Comparison of ENCODE assay signal across 16 cellular contexts in genomic region chr1:53381790-53382401, GRCh38. TPM values are rescaled to one million over a fixed set of nuclear protein-coding genes. Genes with fewer than 3 reads are reported as not detected.
DNase-seq lines count a peak whose midpoint lies in the region; ATAC-seq, FAIRE-seq and TF ChIP-seq lines count a peak whose summit lies in the region.
"Had no signal": no experiment of that assay in that cellular context is flagged by ENCODE, and none has a peak within 500 bp of the region (broad histone marks: within the 10 kb centered on the region; RNA-seq: fewer than 3 reads in every experiment).

No MANE protein-coding gene starts in this region.

- FAIRE-seq in K562 (lab: Jason Lieb, UNC), result no peak

- POLR2A ChIA-PET in K562 (lab: Yijun Ruan, JAX), result no interaction called here

- H3K27me3 ChIP-seq in BLaER1 (no peaks in the 10 kb centered on the region), K562 (ENCODE audit: control insufficient read depth in 2 of 2, insufficient read depth in 2 of 2, low read length in 2 of 2) (peaks cover 62 to 94% of the 10 kb centered on the region in 2 experiments)

- CTCF ChIA-PET in K562 (lab: Yijun Ruan, JAX; ENCODE audit: low intra/inter-chr PET ratio), result interaction anchor here (0.9 kb wide), 1 partner anchor 104 kb away, joined by 3 read pairs; no protein-coding TSS in a partner anchor

- no peak for TF ChIP-seq POLR2A in K562 (conservative IDR thresholded peaks at IDR 0.05)

- 0% methylated on average over 6 of the region's 8 CpGs for WGBS in K562 (ENCODE audit: insufficient coverage, low coverage, missing lambda C conversion rate)

- H3K4me1 Mint-ChIP-seq in stimulated activated effector memory CD8-positive, alpha-beta T cell treated with anti-CD3 and anti-CD28 coated beads, Interleukin-12 subunit alpha, Interleukin-12 subunit beta, amount 100 ng/mL, for 72 hours, result no peaks in the 10 kb centered on the region

- intact Hi-C loops in K562 (cut with micrococcal nuclease), result no loop called here

- no peak for ATAC-seq in K562
- no peak for ATAC-seq in stimulated activated effector memory CD8-positive, alpha-beta T cell treated with anti-CD3 and anti-CD28 coated beads, Interleukin-12 subunit alpha, Interleukin-12 subunit beta, amount 100 ng/mL, for 72 hours
- ATAC-seq: heart right ventricle had no signal

- peak; percentile 28 for DNase-seq in LoVo (ENCODE audit: low spot score)
- no peak for DNase-seq in K562 (ENCODE audit: extremely low read depth in 1 of 4, low spot score in 3 of 4)
- peak; percentile 42 for DNase-seq in kidney glomerular epithelial cell (lab: John Stamatoyannopoulos, UW)
- DNase-seq in activated CD4-positive, alpha-beta T cell treated with anti-CD3 and anti-CD28 coated beads for 48 hours, result no peak
- no peak for DNase-seq in foreskin melanocyte
- no peak for DNase-seq in COLO829 (ENCODE audit: low spot score)
- DNase-seq in stimulated activated effector memory CD8-positive, alpha-beta T cell treated with anti-CD3 and anti-CD28 coated beads, Interleukin-12 subunit alpha, Interleukin-12 subunit beta, amount 100 ng/mL, for 72 hours (ENCODE audit: low spot score in 2 of 2), result no peak
- DNase-seq: activated CD4-positive, alpha-beta T cell treated with anti-CD3 and anti-CD28 coated beads, Interleukin-2, amount 10 ng/mL, durations not matched to agents 24 days and 14 days; activated T-cell treated with anti-CD3 and anti-CD28 coated beads, Interleukin-2, amount 50 U/mL, for 48 hours; heart right ventricle; mesendoderm; MV-4-11; NCI-H446 treated with DMSO at 0.1 percent for 48 hours; occipital lobe; T-helper 1 cell had no signal

- H3K36me3 Mint-ChIP-seq in stimulated activated effector memory CD8-positive, alpha-beta T cell treated with anti-CD3 and anti-CD28 coated beads, Interleukin-12 subunit alpha, Interleukin-12 subunit beta, amount 100 ng/mL, for 72 hours, result no peaks in the 10 kb centered on the region

- H3K4me1 ChIP-seq in BLaER1 (peaks cover 73% of the 10 kb centered on the region), K562 (replicated peaks in 1 of 2; ENCODE audit: control insufficient read depth in 2 of 2, insufficient read depth in 2 of 2, low read length in 2 of 2) (no peaks in the 10 kb centered on the region)

- no peaks in the 10 kb centered on the region for H3K79me2 ChIP-seq in K562 (ENCODE audit: control insufficient read depth, insufficient read depth, low read length)

- TF ChIP-seq RAD21 in K562 (CRISPR knock-in tag; conservative IDR thresholded peaks at IDR 0.05 in 1 of 2, IDR thresholded peaks at IDR 0.05 in 1 of 2), result no peak

- H3K4me3 ChIP-seq in BLaER1, result no peak overlapping the region
- H3K4me3 ChIP-seq in K562, result no peak overlapping the region
- H3K4me3 ChIP-seq: heart right ventricle had no signal

- no peak overlapping the region for H3K4me3 Mint-ChIP-seq in stimulated activated effector memory CD8-positive, alpha-beta T cell treated with anti-CD3 and anti-CD28 coated beads, Interleukin-12 subunit alpha, Interleukin-12 subunit beta, amount 100 ng/mL, for 72 hours
- H3K4me3 Mint-ChIP-seq: activated CD4-positive, alpha-beta T cell treated with anti-CD3 and anti-CD28 coated beads, Interleukin-2, amount 10 ng/mL, durations not matched to agents 24 days and 14 days had no signal

- no peak overlapping the region for H3K27ac Mint-ChIP-seq in stimulated activated effector memory CD8-positive, alpha-beta T cell treated with anti-CD3 and anti-CD28 coated beads, Interleukin-12 subunit alpha, Interleukin-12 subunit beta, amount 100 ng/mL, for 72 hours
- H3K27ac Mint-ChIP-seq: activated CD4-positive, alpha-beta T cell treated with anti-CD3 and anti-CD28 coated beads, Interleukin-2, amount 10 ng/mL, durations not matched to agents 24 days and 14 days had no signal

- H3K9ac ChIP-seq in BLaER1, result no peak overlapping the region
- H3K9ac ChIP-seq in K562 (ENCODE audit: insufficient read depth in 1 of 2, low read depth in 2 of 2, low read length in 2 of 2), result no peak overlapping the region

- in situ Hi-C loops in K562 (cut with MboI), result no loop called here

- TF ChIP-seq EP300 in K562 (IDR thresholded peaks at IDR 0.05; ENCODE audit: low read length), result no peak

- H4K20me1 ChIP-seq in BLaER1 (no peaks in the 10 kb centered on the region), K562 (replicated peaks; ENCODE audit: control insufficient read depth, insufficient read depth, low read length) (peaks cover 4% of the 10 kb centered on the region; the same call in 1 of the 2 replicates)

- H3K9me3 ChIP-seq in BLaER1 (no peaks in the 10 kb centered on the region), K562 (replicated peaks; ENCODE audit: control insufficient read depth, insufficient read depth, low read depth, low read length) (no peaks in the 10 kb centered on the region)

- H3K27ac ChIP-seq in BLaER1 (no peak overlapping the region), K562 (ENCODE audit: extremely low read depth, low read depth, low read length) (no peak overlapping the region)
- H3K27ac ChIP-seq: heart right ventricle had no signal

- no peak for TF ChIP-seq CTCF in K562 (IDR thresholded peaks at IDR 0.05 in 2 of 3, conservative IDR thresholded peaks at IDR 0.05 in 1 of 3; ENCODE audit: insufficient read depth in 2 of 3, low read depth in 1 of 3, low read length in 3 of 3)

- peak overlapping the region; percentile 89 for H3K4me2 ChIP-seq in BLaER1
- no peak overlapping the region for H3K4me2 ChIP-seq in K562 (ENCODE audit: insufficient read depth, low read length)

- BruUV-seq in K562 (replicated peaks; lab: Mats Ljungman, UMichigan), result no TSS peak

- no peak overlapping the region for H2AFZ ChIP-seq in K562 (ENCODE audit: low read depth, low read length)

- no peaks in the 10 kb centered on the region for H3K9me3 Mint-ChIP-seq in stimulated activated effector memory CD8-positive, alpha-beta T cell treated with anti-CD3 and anti-CD28 coated beads, Interleukin-12 subunit alpha, Interleukin-12 subunit beta, amount 100 ng/mL, for 72 hours
- H3K9me3 Mint-ChIP-seq: activated CD4-positive, alpha-beta T cell treated with anti-CD3 and anti-CD28 coated beads, Interleukin-2, amount 10 ng/mL, durations not matched to agents 24 days and 14 days had no signal

- H3K36me3 ChIP-seq in BLaER1 (no peaks in the 10 kb centered on the region), K562 (ENCODE audit: control insufficient read depth, insufficient read depth, low read length) (no peaks in the 10 kb centered on the region)
- H3K36me3 ChIP-seq: heart right ventricle had no signal

- peaks cover 3% of the 10 kb centered on the region for H3K9me1 ChIP-seq in K562 (ENCODE audit: control insufficient read depth, insufficient read depth, low read length)

TF ChIP-seq in K562, 482 proteins besides CTCF, POLR2A, EP300 and RAD21:
- TF ChIP-seq ATF3 (IDR thresholded peaks at IDR 0.05) (0 out of 2 replicates have a peak, but pooled peaks have one; percentile 16), ATF3 (CRISPR knock-in tag; conservative IDR thresholded peaks at IDR 0.05) (no peak), ZNF316 (IDR thresholded peaks at IDR 0.05) (no peak), FOSL1 (tag; conservative IDR thresholded peaks at IDR 0.05) (peak; percentile 61)

RNA-seq across cellular contexts. Expression of gene LRP8, which starts 54.0 kb away (rescaled TPM):
- total RNA-seq in K562 (2011; cell fraction: chromatin; rRNA removed; ENCODE audit: low replicate concordance), result 204 and 345 TPM in 2 replicates
- total RNA-seq in K562 (2011; cell fraction: nucleolus; rRNA removed), result 194 and 216 TPM in 2 replicates
- 168 and 198 TPM in 2 replicates for total RNA-seq in K562 (2011; cell fraction: nucleoplasm; rRNA removed)
- total RNA-seq in K562 (2014; rRNA removed), result 24.2 and 27.6 TPM in 2 replicates
- 27.5 and 29.1 TPM in 2 replicates for total RNA-seq in K562 (2014; rRNA removed; fragmentation: Illumina TruSeq; extraction: Trizol)
- total RNA-seq in K562 (2015; rRNA removed; fragmentation: Illumina TruSeq; extraction: Trizol), result 35.3 and 35.9 TPM in 2 replicates
- total RNA-seq in K562 (2021), result 34.3 and 42.7 TPM in 2 replicates
- polyA plus RNA-seq in K562 (2011; rRNA removed), result 56.1 and 81.1 TPM in 2 replicates
- polyA plus RNA-seq in K562 (2011; cell fraction: cytosol; rRNA removed), result 51.8 and 56.8 TPM in 2 replicates
- polyA plus RNA-seq in K562 (2011; cell fraction: nucleus; rRNA removed), result 300 and 376 TPM in 2 replicates
- polyA plus RNA-seq in K562 (2012), result 19.3 and 23.5 TPM in 2 replicates
- polyA plus RNA-seq in K562 (2014; fragmentation: Illumina TruSeq; extraction: Trizol), result 41.4 and 44.4 TPM in 2 replicates
- 1 to 10 TPM; 7.1 to 8.8 TPM for polyA plus RNA-seq in K562 (2014; fragmentation: Nextera tagmentation; extraction: Ambion mirVana)
- polyA plus RNA-seq in K562 (2014; rRNA removed), result 31.3 and 35.3 TPM in 2 replicates
- 90.5 and 95.8 TPM in 2 replicates for polyA minus RNA-seq in K562 (2011; rRNA and poly(A)+ RNA removed)
- polyA minus RNA-seq in K562 (2011; cell fraction: cytosol; rRNA and poly(A)+ RNA removed), result 33.8 and 37.6 TPM in 2 replicates
- 90.9 and 98.3 TPM in 2 replicates for polyA minus RNA-seq in K562 (2011; cell fraction: nucleus; rRNA and poly(A)+ RNA removed)

Comparison
In these comparisons a context has a peak if more than half of its experiments do, and no peak if none do; other contexts are left out.
1. DNase-seq: peak in LoVo (single experiment) and kidney glomerular epithelial cell (single experiment); none in K562 (0 of 4), activated CD4-positive, alpha-beta T cell treated with anti-CD3 and anti-CD28 coated beads for 48 hours (single experiment), foreskin melanocyte (single experiment), COLO829 (single experiment) and stimulated activated effector memory CD8-positive, alpha-beta T cell treated with anti-CD3 and anti-CD28 coated beads, Interleukin-12 subunit alpha, Interleukin-12 subunit beta, amount 100 ng/mL, for 72 hours (0 of 2).